Comparison of ENCODE assay signal across 1 cellular context in the genomic region with DNA sequence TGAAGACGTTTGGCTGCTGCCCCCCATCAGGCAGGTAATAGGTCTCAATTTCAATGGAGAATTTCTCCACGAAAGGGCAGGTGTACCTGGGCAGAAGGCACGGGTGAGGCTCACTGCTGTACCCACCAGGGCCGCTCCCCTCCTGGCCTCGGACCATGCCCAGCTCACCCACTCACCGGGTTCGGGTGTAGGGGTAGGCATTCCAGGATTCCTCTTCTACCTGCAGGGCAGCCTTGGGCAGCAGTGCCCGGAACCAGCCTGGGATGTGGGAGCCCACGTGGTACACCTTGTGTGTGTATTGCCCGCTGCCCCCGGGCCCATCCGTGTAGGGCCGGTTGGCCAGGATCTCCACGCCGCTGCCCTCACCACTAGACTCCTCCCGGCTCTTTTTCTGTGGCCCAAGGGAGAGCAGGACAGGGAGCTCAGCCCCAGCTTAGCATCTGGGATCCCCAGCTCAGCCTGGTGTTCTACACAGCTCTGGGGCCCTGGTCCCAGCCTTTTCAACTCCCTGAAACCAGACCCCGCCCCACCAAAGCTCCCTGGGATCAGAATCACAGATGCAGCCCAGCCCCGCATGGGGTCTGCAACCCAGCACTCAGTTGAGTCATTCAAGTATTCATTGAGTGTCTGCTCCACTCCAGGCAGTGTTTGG.
TF ChIP-seq lines count a peak whose summit lies in the region.

No MANE protein-coding gene starts in this region.

TF ChIP-seq in H1, 55 proteins besides CTCF, POLR2A, EP300 and RAD21:
- no peak for TF ChIP-seq CEBPB (IDR thresholded peaks at IDR 0.05; ENCODE audit: low read depth, low read length)
- no peak for TF ChIP-seq SP2 (IDR thresholded peaks at IDR 0.05; ENCODE audit: low read length)
- no peak for TF ChIP-seq BRCA1 (IDR thresholded peaks at IDR 0.05; ENCODE audit: low read depth, low read length)
- TF ChIP-seq RFX5 (IDR thresholded peaks at IDR 0.05; ENCODE audit: borderline replicate concordance, low read depth, low read length) = no peak
- no peak for TF ChIP-seq TAF7 (optimal IDR thresholded peaks at IDR 0.05; ENCODE audit: borderline replicate concordance, low read depth, low read length)
- no peak for TF ChIP-seq BACH1 (IDR thresholded peaks at IDR 0.05; ENCODE audit: low read length)
